21 cellular contexts compared by ENCODE assay signal in the genomic region with DNA sequence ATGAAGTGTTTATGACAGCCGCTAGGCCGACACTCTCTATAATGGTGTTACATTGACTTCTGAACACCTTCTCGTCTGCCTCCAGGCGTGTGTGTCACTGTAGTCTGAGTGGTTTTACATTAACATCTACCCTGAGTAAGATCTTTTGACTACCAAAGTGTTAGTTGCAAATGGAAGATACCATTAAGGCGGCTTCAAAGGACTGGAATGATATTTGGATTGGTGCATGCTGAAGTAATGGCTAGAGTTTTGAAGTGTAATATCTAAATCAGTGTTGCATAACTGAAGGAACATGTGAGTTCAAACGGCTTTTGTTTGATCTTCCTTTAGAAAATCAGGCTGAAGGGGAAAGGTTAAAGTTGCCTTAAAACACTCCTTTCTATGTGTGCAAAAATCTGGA. TPM values are rescaled to one million over a fixed set of nuclear protein-coding genes. Genes with fewer than 3 reads are reported as not detected.
DNase-seq lines count a peak whose midpoint lies in the region; ATAC-seq and TF ChIP-seq lines count a peak whose summit lies in the region.
"Had no signal": no experiment of that assay in that cellular context is flagged by ENCODE, and none has a peak within 500 bp of the region (broad histone marks: within the 10 kb centered on the region; RNA-seq: fewer than 3 reads in every experiment).

No MANE protein-coding gene starts in this region.

- WGBS in neuronal stem cell (ENCODE audit: extremely low coverage in 2 of 2, insufficient read length in 2 of 2, insufficient replicate concordance in 1 of 2), 2 donors = no CpG with 5 or more reads among the region's 6 CpGs

- H2BK120ac ChIP-seq in neuronal stem cell (ENCODE audit: low read depth, low read length) = no peak overlapping the region

- H3K27me3 Mint-ChIP-seq in Caco-2 (ENCODE audit: insufficient read depth, unreplicated experiment) = no peaks in the 10 kb centered on the region
- H3K27me3 Mint-ChIP-seq: activated CD4-positive, alpha-beta memory T cell treated with anti-CD3 and anti-CD28 coated beads for 36 hours; activated naive CD8-positive, alpha-beta T cell treated with anti-CD3 and anti-CD28 coated beads, Interleukin-2, amount 10 ng/mL, durations not matched to agents 7 days and 5 days; naive thymus-derived CD8-positive, alpha-beta T cell had no signal

- H3K4ac ChIP-seq in neuronal stem cell (ENCODE audit: low read length) = no peak overlapping the region

- H3K23ac ChIP-seq in neuronal stem cell (ENCODE audit: low read depth, low read length, poor library complexity) = no peak overlapping the region

- no peak overlapping the region for H2AK5ac ChIP-seq in neuronal stem cell (ENCODE audit: low read depth, low read length)

- peak overlapping the region; percentile 55 for H3K27ac Mint-ChIP-seq in Caco-2 (ENCODE audit: unreplicated experiment)
- H3K27ac Mint-ChIP-seq: activated CD4-positive, alpha-beta memory T cell treated with anti-CD3 and anti-CD28 coated beads for 36 hours; activated naive CD8-positive, alpha-beta T cell treated with anti-CD3 and anti-CD28 coated beads, Interleukin-2, amount 10 ng/mL, durations not matched to agents 7 days and 5 days had no signal

- CTCF ChIA-PET in Caco-2 (lab: Charles Lee) = interaction anchor here (0.7 to 1.1 kb wide), 3 partner anchors 9 to 14 kb away, joined by 3 read pairs; no protein-coding TSS in a partner anchor

- no peaks in the 10 kb centered on the region for H3K27me3 ChIP-seq in Caco-2 (replicated peaks; ENCODE audit: control insufficient read depth, insufficient read depth, low read length)
- H3K27me3 ChIP-seq in neuronal stem cell (ENCODE audit: control insufficient read depth in 3 of 3, insufficient read depth in 3 of 3, low read depth in 1 of 3, low read length in 3 of 3) = no peaks in the 10 kb centered on the region
- H3K27me3 ChIP-seq: Peyer's patch, stomach had no signal

- H3K36me3 Mint-ChIP-seq in Caco-2 (ENCODE audit: insufficient read depth, unreplicated experiment) = no peaks in the 10 kb centered on the region
- H3K36me3 Mint-ChIP-seq: activated naive CD8-positive, alpha-beta T cell treated with anti-CD3 and anti-CD28 coated beads, Interleukin-2, amount 10 ng/mL, durations not matched to agents 7 days and 5 days had no signal

- no peak overlapping the region for H3K4me3 ChIP-seq in Caco-2 (ENCODE audit: low read depth, low read length)
- H3K4me3 ChIP-seq in fibroblast of pulmonary artery (replicated peaks; ENCODE audit: low read depth, low read length) = no peak overlapping the region
- H3K4me3 ChIP-seq in neuronal stem cell (ENCODE audit: low read length in 2 of 2) = no peak overlapping the region
- H3K4me3 ChIP-seq: left ventricle myocardium inferior, Peyer's patch, stomach had no signal

- no peak overlapping the region for H3K27ac ChIP-seq in neuronal stem cell (replicated peaks; ENCODE audit: low read length)
- H3K27ac ChIP-seq: left ventricle myocardium inferior, Peyer's patch, VCaP had no signal

- H3K79me1 ChIP-seq in neuronal stem cell (ENCODE audit: low read depth, low read length) = no peaks in the 10 kb centered on the region

- H3K4me3 Mint-ChIP-seq in Caco-2 (ENCODE audit: unreplicated experiment) = peak overlapping the region; percentile 62
- H3K4me3 Mint-ChIP-seq: activated CD4-positive, alpha-beta memory T cell treated with anti-CD3 and anti-CD28 coated beads for 36 hours; activated naive CD8-positive, alpha-beta T cell treated with anti-CD3 and anti-CD28 coated beads, Interleukin-2, amount 10 ng/mL, durations not matched to agents 7 days and 5 days; HFFc6; naive thymus-derived CD8-positive, alpha-beta T cell had no signal

- H2BK12ac ChIP-seq in neuronal stem cell (ENCODE audit: low read length) = no peak overlapping the region

- no peak overlapping the region for H2BK5ac ChIP-seq in neuronal stem cell (ENCODE audit: low read length)

- no peak overlapping the region for H4K91ac ChIP-seq in neuronal stem cell (ENCODE audit: low read depth, low read length, poor library complexity)

- 0 out of 2 replicates have a peak, but pooled peaks cover under 1% of the 10 kb centered on the region for H3K9me3 ChIP-seq in Caco-2
- no peaks in the 10 kb centered on the region for H3K9me3 ChIP-seq in neuronal stem cell (replicated peaks in 1 of 2; ENCODE audit: control insufficient read depth in 2 of 2, insufficient read depth in 1 of 2, low read depth in 1 of 2, low read length in 2 of 2)
- H3K9me3 ChIP-seq: Peyer's patch, stomach had no signal

- H3K36me3 ChIP-seq in Caco-2 (ENCODE audit: control insufficient read depth, insufficient read depth, low read length) = no peaks in the 10 kb centered on the region
- no peaks in the 10 kb centered on the region for H3K36me3 ChIP-seq in neuronal stem cell (replicated peaks in 1 of 2; ENCODE audit: control insufficient read depth in 2 of 2, insufficient read depth in 2 of 2, low read length in 2 of 2)
- H3K36me3 ChIP-seq: Peyer's patch had no signal

- no peak overlapping the region for H3K14ac ChIP-seq in neuronal stem cell (ENCODE audit: low read length)

- no peak overlapping the region for H3K9ac ChIP-seq in neuronal stem cell (ENCODE audit: low read depth, low read length, poor library complexity)

- no peak overlapping the region for H4K8ac ChIP-seq in neuronal stem cell (ENCODE audit: low read depth, low read length)

- H3K4me1 ChIP-seq in Caco-2 (peaks cover 29% of the 10 kb centered on the region), neuronal stem cell (ENCODE audit: control insufficient read depth in 2 of 2, insufficient read depth in 1 of 2, low read depth in 1 of 2, low read length in 2 of 2) (peaks cover 0 to 4% of the 10 kb centered on the region in 2 donors)

- ATAC-seq in GM21737 (IDR thresholded peaks at IDR 0.05; ENCODE audit: unreplicated experiment) (no peak), GM21447 (IDR thresholded peaks at IDR 0.05; ENCODE audit: unreplicated experiment) (no peak)
- ATAC-seq: naive thymus-derived CD8-positive, alpha-beta T cell had no signal

- TF ChIP-seq CTCF in Caco-2 (IDR thresholded peaks at IDR 0.05; ENCODE audit: insufficient read depth in 1 of 2, low read depth in 1 of 2, low read length in 1 of 2, severe bottlenecking in 1 of 2, unreplicated experiment in 1 of 2) (no peak), fibroblast of pulmonary artery (IDR thresholded peaks at IDR 0.05; ENCODE audit: low read length, missing control alignments) (no peak)

- H3K4me1 Mint-ChIP-seq in Caco-2 (ENCODE audit: low read depth, unreplicated experiment) = peaks cover 10% of the 10 kb centered on the region
- H3K4me1 Mint-ChIP-seq: activated naive CD8-positive, alpha-beta T cell treated with anti-CD3 and anti-CD28 coated beads, Interleukin-2, amount 10 ng/mL, durations not matched to agents 7 days and 5 days had no signal

- peak; percentile 67 to 72 for DNase-seq in Caco-2
- peak; percentile 24 for DNase-seq in NAMALWA (ENCODE audit: low spot score)
- DNase-seq in fibroblast of pulmonary artery (ENCODE audit: low read depth) = peak; percentile 3
- no peak for DNase-seq in neuronal stem cell (ENCODE audit: low spot score)
- DNase-seq in AML-193 (lab: John Stamatoyannopoulos, UW) = no peak
- no peak for DNase-seq in glomerular visceral epithelial cell (ENCODE audit: extremely low spot score)
- DNase-seq: activated CD4-positive, alpha-beta memory T cell treated with anti-CD3 and anti-CD28 coated beads for 36 hours; activated naive CD8-positive, alpha-beta T cell treated with anti-CD3 and anti-CD28 coated beads, Interleukin-2, amount 10 ng/mL, durations not matched to agents 7 days and 5 days; activated T-cell treated with anti-CD3 and anti-CD28 coated beads, Interleukin-2, amount 50 U/mL, for 48 hours; COR-L47; HFFc6; left ventricle myocardium inferior; naive thymus-derived CD8-positive, alpha-beta T cell; NCI-H1048; NCI-H2171; NCI-H748 treated with DMSO at 0.1 percent for 48 hours; Peyer's patch; stomach had no signal

- no peak overlapping the region for H3K18ac ChIP-seq in neuronal stem cell (ENCODE audit: low read length)

- peaks cover 7% of the 10 kb centered on the region for H3K9me3 Mint-ChIP-seq in Caco-2 (ENCODE audit: unreplicated experiment)
- H3K9me3 Mint-ChIP-seq: activated naive CD8-positive, alpha-beta T cell treated with anti-CD3 and anti-CD28 coated beads, Interleukin-2, amount 10 ng/mL, durations not matched to agents 7 days and 5 days; HFFc6; naive thymus-derived CD8-positive, alpha-beta T cell had no signal

- intact Hi-C loops in Caco-2 (cut with micrococcal nuclease; ENCODE audit: unreplicated experiment) = no loop called here

- H2BK15ac ChIP-seq in neuronal stem cell (ENCODE audit: low read length) = no peak overlapping the region

- POLR2A ChIA-PET in Caco-2 (lab: Charles Lee) = no interaction called here

- no peak overlapping the region for H3K4me2 ChIP-seq in neuronal stem cell (ENCODE audit: insufficient read depth, low read length, poor library complexity, severe bottlenecking)

- peak overlapping the region; percentile 15 for H2AFZ ChIP-seq in neuronal stem cell (ENCODE audit: low read length)

- BruUV-seq in Caco-2 (replicated peaks; lab: Mats Ljungman, UMichigan) = no TSS peak

RNA-seq across cellular contexts. Expression of a gene that starts 52.2 kb away (rescaled TPM):
- 35.6 and 44.1 TPM in 2 replicates for total RNA-seq in Caco-2 (2022)
- 10.3 TPM for polyA plus RNA-seq in neuronal stem cell (2013, experiment 1 of 2)
- 9.3 TPM for polyA plus RNA-seq in neuronal stem cell (2013, experiment 2 of 2)

Comparison
In these comparisons a context has a peak if more than half of its experiments do, and no peak if none do; other contexts are left out.
1. DNase-seq: peak in Caco-2 (2 of 2), NAMALWA (single experiment) and fibroblast of pulmonary artery (single experiment); none in neuronal stem cell (single experiment), AML-193 (0 of 2) and glomerular visceral epithelial cell (single experiment).